In genomic region chr13:82370306-82370705, GRCh38 we compare ENCODE assay signal across 17 cellular contexts.
"Had no signal": no experiment of that assay in that cellular context is flagged by ENCODE, and none has a peak within 500 bp of the region (broad histone marks: within the 10 kb centered on the region; RNA-seq: fewer than 3 reads in every experiment).

No MANE protein-coding gene starts in this region.

- H3K4me3 ChIP-seq: adrenal gland, body of pancreas, heart left ventricle, left ventricle myocardium inferior, psoas muscle, sigmoid colon had no signal

- H3K36me3 ChIP-seq: adrenal gland, heart left ventricle, left ventricle myocardium inferior, sigmoid colon had no signal

- H3K27me3 Mint-ChIP-seq: activated CD4-positive, alpha-beta T cell treated with anti-CD3 and anti-CD28 coated beads, Interleukin-2, amount 10 ng/mL, durations not matched to agents 7 days and 5 days; activated naive CD4-positive, alpha-beta T cell treated with anti-CD3 and anti-CD28 coated beads, Interleukin-2, amount 10 ng/mL, durations not matched to agents 7 days and 5 days; central memory CD8-positive, alpha-beta T cell; dendritic cell treated with granulocyte-macrophage colony-stimulating factor and Interleukin-4, amounts not matched to agents 40 ng/mL and 50 ng/mL, for 4 days; stimulated activated naive B cell treated with anti-CD40 and anti-IgM and Interleukin-4, amounts not matched to agents 10 μg/mL and 1 μg/mL and 100 μg/mL, for 72 hours had no signal

- H3K27ac ChIP-seq: adrenal gland, body of pancreas, heart left ventricle, left ventricle myocardium inferior, psoas muscle, sigmoid colon had no signal

- H3K4me3 Mint-ChIP-seq: activated CD4-positive, alpha-beta T cell treated with anti-CD3 and anti-CD28 coated beads, Interleukin-2, amount 10 ng/mL, durations not matched to agents 7 days and 5 days; activated naive CD4-positive, alpha-beta T cell treated with anti-CD3 and anti-CD28 coated beads, Interleukin-2, amount 10 ng/mL, durations not matched to agents 7 days and 5 days; central memory CD8-positive, alpha-beta T cell; dendritic cell treated with granulocyte-macrophage colony-stimulating factor and Interleukin-4, amounts not matched to agents 40 ng/mL and 50 ng/mL, for 4 days; stimulated activated naive B cell treated with anti-CD40 and anti-IgM and Interleukin-4, amounts not matched to agents 10 μg/mL and 1 μg/mL and 100 μg/mL, for 72 hours had no signal

- H3K4me1 ChIP-seq: adrenal gland, body of pancreas, heart left ventricle, left ventricle myocardium inferior, psoas muscle, sigmoid colon had no signal

- H3K9me3 ChIP-seq: adrenal gland, body of pancreas, heart left ventricle, left ventricle myocardium inferior, psoas muscle, sigmoid colon had no signal

- H3K27ac Mint-ChIP-seq: activated CD4-positive, alpha-beta T cell treated with anti-CD3 and anti-CD28 coated beads, Interleukin-2, amount 10 ng/mL, durations not matched to agents 7 days and 5 days; activated naive CD4-positive, alpha-beta T cell treated with anti-CD3 and anti-CD28 coated beads, Interleukin-2, amount 10 ng/mL, durations not matched to agents 7 days and 5 days; activated T-helper 2 cell treated with anti-CD3 and anti-CD28 coated beads, Interferon-gamma antibody, Interleukin-2, Interleukin-4, amounts not matched to agents 10 μg/mL and 5 μg/mL and 100 μg/mL, durations not matched to agents 14 hours and 24 hours and 36 hours; dendritic cell treated with granulocyte-macrophage colony-stimulating factor and Interleukin-4, amounts not matched to agents 40 ng/mL and 50 ng/mL, for 4 days; stimulated activated naive B cell treated with anti-CD40 and anti-IgM and Interleukin-4, amounts not matched to agents 10 μg/mL and 1 μg/mL and 100 μg/mL, for 72 hours had no signal

- H3K4me1 Mint-ChIP-seq: activated CD4-positive, alpha-beta T cell treated with anti-CD3 and anti-CD28 coated beads, Interleukin-2, amount 10 ng/mL, durations not matched to agents 7 days and 5 days; activated naive CD4-positive, alpha-beta T cell treated with anti-CD3 and anti-CD28 coated beads, Interleukin-2, amount 10 ng/mL, durations not matched to agents 7 days and 5 days; central memory CD8-positive, alpha-beta T cell; stimulated activated naive B cell treated with anti-CD40 and anti-IgM and Interleukin-4, amounts not matched to agents 10 μg/mL and 1 μg/mL and 100 μg/mL, for 72 hours had no signal

- H3K36me3 Mint-ChIP-seq: activated naive CD4-positive, alpha-beta T cell treated with anti-CD3 and anti-CD28 coated beads, Interleukin-2, amount 10 ng/mL, durations not matched to agents 7 days and 5 days; stimulated activated naive B cell treated with anti-CD40 and anti-IgM and Interleukin-4, amounts not matched to agents 10 μg/mL and 1 μg/mL and 100 μg/mL, for 72 hours had no signal

- H3K27me3 ChIP-seq: adrenal gland, body of pancreas, heart left ventricle, sigmoid colon had no signal

- DNase-seq: activated CD4-positive, alpha-beta T cell treated with anti-CD3 and anti-CD28 coated beads, Interleukin-2, amount 10 ng/mL, durations not matched to agents 7 days and 5 days; activated CD4-positive, CD25-positive, alpha-beta regulatory T cell; activated naive CD4-positive, alpha-beta T cell treated with anti-CD3 and anti-CD28 coated beads, Interleukin-2, amount 10 ng/mL, durations not matched to agents 7 days and 5 days; adrenal gland; body of pancreas; foreskin melanocyte; heart left ventricle; left ventricle myocardium inferior; mesenchymal stem cell; psoas muscle; sigmoid colon; stimulated activated CD4-positive, alpha-beta T cell treated with anti-CD3 and anti-CD28 coated beads, Interleukin-2, amount 100 ng/mL, for 24 hours; stimulated activated naive B cell treated with anti-CD40 and anti-IgM and Interleukin-4, amounts not matched to agents 10 μg/mL and 1 μg/mL and 100 μg/mL, for 72 hours; trophoblast cell had no signal

- H3K9me3 Mint-ChIP-seq: activated naive CD4-positive, alpha-beta T cell treated with anti-CD3 and anti-CD28 coated beads, Interleukin-2, amount 10 ng/mL, durations not matched to agents 7 days and 5 days had no signal
